ENCODE assay signal across 8 cellular contexts in the genomic region with DNA sequence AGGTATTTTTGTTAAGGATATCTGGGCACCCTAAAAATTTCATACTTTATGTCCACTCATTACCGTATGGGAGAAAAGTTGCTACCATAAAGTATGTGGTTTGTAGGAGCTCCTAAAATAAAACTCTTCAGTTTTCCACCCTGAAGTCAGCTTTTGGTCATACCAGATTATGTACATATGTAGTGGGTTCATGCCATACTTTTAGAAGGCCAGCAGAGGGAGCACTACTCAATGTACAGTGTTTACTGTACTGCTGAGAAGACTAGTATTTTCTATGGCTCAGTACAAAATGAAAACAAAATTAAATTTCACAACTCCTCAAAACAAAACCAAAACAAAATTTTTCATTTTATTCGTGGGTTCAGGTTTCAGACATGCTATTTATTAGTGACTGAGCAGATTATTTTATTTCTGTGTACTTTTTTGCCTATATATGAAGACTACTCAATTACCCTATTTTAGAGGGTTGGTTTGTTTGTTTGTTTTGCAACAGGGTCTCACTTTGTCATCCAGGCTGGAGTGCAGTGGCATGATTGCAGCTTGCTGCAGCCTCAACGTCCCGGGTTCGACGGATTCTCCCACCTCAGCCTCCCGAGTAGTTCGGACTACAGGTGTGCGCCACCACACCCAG. TPM values are rescaled to one million over a fixed set of nuclear protein-coding genes. Genes with fewer than 3 reads are reported as not detected.
DNase-seq lines count a peak whose midpoint lies in the region; ATAC-seq, FAIRE-seq and TF ChIP-seq lines count a peak whose summit lies in the region.

No MANE protein-coding gene starts in this region.

- DNase-seq in DMS53 (lab: John Stamatoyannopoulos, UW) = peak; percentile 81
- DNase-seq in NCI-H446 treated with DMSO at 0.1 percent for 48 hours (lab: John Stamatoyannopoulos, UW) = peak; percentile 18
- DNase-seq in activated CD4-positive, CD25-positive, alpha-beta regulatory T cell treated with anti-CD3 and anti-CD28 coated beads, Interleukin-2, amount 50 U/mL, for 72 hours = peak; percentile 37
- DNase-seq in myocyte (ENCODE audit: low read depth) = peak; percentile 75
- DNase-seq in upper lobe of right lung = no peak

- H3K4me3 ChIP-seq in upper lobe of right lung = no peak overlapping the region

- intact Hi-C loops in upper lobe of right lung (cut with DNase I) = no loop called here

- ATAC-seq in GM19463 (IDR thresholded peaks at IDR 0.05; ENCODE audit: unreplicated experiment) (peak; percentile 96), HG03442 (IDR thresholded peaks at IDR 0.05; ENCODE audit: unreplicated experiment) (peak; percentile 94), upper lobe of right lung (peak; percentile 99)

- TF ChIP-seq CTCF in upper lobe of right lung (IDR thresholded peaks at IDR 0.05) = peak; percentile 94

- no peak overlapping the region for H3K27ac ChIP-seq in upper lobe of right lung

- peaks cover 12% of the 10 kb centered on the region for H3K36me3 ChIP-seq in upper lobe of right lung

- no peaks in the 10 kb centered on the region for H3K9me3 ChIP-seq in upper lobe of right lung

- peak; percentile 94 for FAIRE-seq in endometrium (lab: Jason Lieb, UNC)

- H3K27me3 ChIP-seq in upper lobe of right lung = no peaks in the 10 kb centered on the region

- peaks cover 3% of the 10 kb centered on the region for H3K4me1 ChIP-seq in upper lobe of right lung

RNA-seq across cellular contexts. Expression of a gene that starts 24.3 kb away (rescaled TPM):
- total RNA-seq in myocyte (36.4 and 42.1 TPM in 2 replicates), upper lobe of right lung (15.9 TPM)
- 36.7 TPM for polyA plus RNA-seq in myocyte (2012)

RNA-seq across cellular contexts. Expression of a gene that starts 46.0 kb away (rescaled TPM):
- total RNA-seq in myocyte (12.9 and 15.6 TPM in 2 replicates), upper lobe of right lung (87.7 TPM)
- polyA plus RNA-seq in myocyte (2012) = 9.3 TPM
